ENCODE assay signal across 7 cellular contexts in genomic region chr10:46645110-46645509, GRCh38.
DNase-seq lines count a peak whose midpoint lies in the region; ATAC-seq, FAIRE-seq and TF ChIP-seq lines count a peak whose summit lies in the region.
"Not testable (repeated sequence)": the region's sequence is repeated elsewhere in the genome, so short reads cannot be mapped to it uniquely, and the experiment has no call there.

No MANE protein-coding gene starts in this region.

- H3K9me3 Mint-ChIP-seq in GM23338, HFFc6: not testable (repeated sequence)

- TF ChIP-seq EP300 in A549 (IDR thresholded peaks at IDR 0.05) = not testable (repeated sequence)

- not testable (repeated sequence) for H3K9me3 ChIP-seq in A549; Panc1 (ENCODE audit: control insufficient read depth, insufficient read depth, low read depth, low read length); RWPE2 (ENCODE audit: severe bottlenecking); left lung

- WGBS in A549 (ENCODE audit: missing lambda C conversion rate) = 3% methylated on average over 1 of the region's 1 CpG

- H3K79me2 ChIP-seq in GM23338 (replicated peaks; ENCODE audit: insufficient read depth) = not testable (repeated sequence)

- H3K27ac Mint-ChIP-seq in GM23338, HFFc6: not testable (repeated sequence)

- BruUV-seq in Panc1 (replicated peaks; lab: Mats Ljungman, UMichigan) = not testable (repeated sequence)

- H3K4me3 ChIP-seq in A549; GM23338; Panc1 (ENCODE audit: low read depth in 2 of 2, low read length in 2 of 2); RWPE2 (ENCODE audit: severe bottlenecking); brain microvascular endothelial cell (ENCODE audit: low read depth, low read length); left lung: not testable (repeated sequence)

- H2AFZ ChIP-seq in GM23338 = not testable (repeated sequence)

- not testable (repeated sequence) for FAIRE-seq in A549 (lab: Jason Lieb, UNC)

- not testable (repeated sequence) for TF ChIP-seq POLR2A in A549 (IDR thresholded peaks at IDR 0.05; ENCODE audit: low read length)

- in situ Hi-C loops in Panc1 (cut with HindIII; ENCODE audit: low pct_unique_long_range_greater_than_20kb, low sequenced_read_pairs); brain microvascular endothelial cell (cut with HindIII; ENCODE audit: low pct_ligation_motif_present, low sequenced_read_pairs): not testable (repeated sequence)

- not testable (repeated sequence) for H3K4me3 Mint-ChIP-seq in GM23338, HFFc6

- not testable (repeated sequence) for H3K36me3 ChIP-seq in GM23338 (ENCODE audit: insufficient read depth); Panc1 (ENCODE audit: control insufficient read depth, insufficient read depth, low read length); RWPE2 (ENCODE audit: low read depth); brain microvascular endothelial cell (replicated peaks); left lung

- not testable (repeated sequence) for H3K27me3 ChIP-seq in GM23338 (ENCODE audit: insufficient read depth); Panc1 (ENCODE audit: control insufficient read depth, insufficient read depth, low read length); RWPE2 (ENCODE audit: insufficient read depth, poor library complexity, severe bottlenecking); brain microvascular endothelial cell (replicated peaks); left lung

- not testable (repeated sequence) for H3K27me3 Mint-ChIP-seq in GM23338 (ENCODE audit: insufficient read depth, low read depth, poor library complexity); HFFc6 (ENCODE audit: insufficient read depth)

- H3K27ac ChIP-seq in A549; GM23338 (ENCODE audit: low read depth); Panc1 (ENCODE audit: low read length); RWPE2 (ENCODE audit: poor library complexity, severe bottlenecking); brain microvascular endothelial cell; left lung: not testable (repeated sequence)

- POLR2A ChIA-PET in A549 (lab: Yijun Ruan, JAX); Panc1 (lab: Charles Lee): not testable (repeated sequence)

- TF ChIP-seq CTCF in A549 (IDR thresholded peaks at IDR 0.05); GM23338 (conservative IDR thresholded peaks at IDR 0.05; ENCODE audit: low read depth in 2 of 2); HFFc6 (IDR thresholded peaks at IDR 0.05); Panc1 (IDR thresholded peaks at IDR 0.05); RWPE2 (IDR thresholded peaks at IDR 0.05; ENCODE audit: poor library complexity, severe bottlenecking); brain microvascular endothelial cell (IDR thresholded peaks at IDR 0.05; ENCODE audit: low read depth, low read length, missing control alignments); left lung (IDR thresholded peaks at IDR 0.05): not testable (repeated sequence)

- H3F3A ChIP-seq in GM23338 (replicated peaks; ENCODE audit: low read depth) = not testable (repeated sequence)

- not testable (repeated sequence) for H3K4me1 Mint-ChIP-seq in GM23338; HFFc6 (ENCODE audit: low read depth)

- not testable (repeated sequence) for DNase-seq in A549 (ENCODE audit: low read depth in 1 of 2, low spot score in 1 of 2); GM23338 (ENCODE audit: low spot score); Panc1 (ENCODE audit: low read depth, low spot score); RWPE2 (ENCODE audit: low spot score); left lung
- DNase-seq in HFFc6 (peak; percentile 68), brain microvascular endothelial cell (peak; percentile 6)

- not testable (repeated sequence) for H4K20me1 ChIP-seq in GM23338 (replicated peaks; ENCODE audit: insufficient read depth)

- not testable (repeated sequence) for H3K36me3 Mint-ChIP-seq in GM23338 (ENCODE audit: low read depth); HFFc6 (ENCODE audit: low read depth)

- CTCF ChIA-PET in A549 (lab: Yijun Ruan, JAX); Panc1 (lab: Charles Lee): not testable (repeated sequence)

- H3K4me2 ChIP-seq in A549 = 0 out of 3 replicates have a peak overlapping the region, but pooled peaks have one; percentile 14
- H3K4me2 ChIP-seq in GM23338 = peak overlapping the region; percentile 15; the same call in 1 of the 2 replicates

- intact Hi-C loops in Panc1 (cut with micrococcal nuclease; ENCODE audit: unreplicated experiment); left lung (cut with DNase I): not testable (repeated sequence)

- TF ChIP-seq RAD21 in A549 (conservative IDR thresholded peaks at IDR 0.05 in 1 of 2, IDR thresholded peaks at IDR 0.05 in 1 of 2) = not testable (repeated sequence)

- ATAC-seq in A549 (peak; percentile 66 to 76; a peak in 4 of 6 replicates), Panc1 (peak; percentile 76), RWPE2 (ENCODE audit: low read depth) (peak; percentile 97), left lung (peak; percentile 19)
- ATAC-seq in GM23338 = not testable (repeated sequence)

- not testable (repeated sequence) for H3K9me2 ChIP-seq in GM23338 (ENCODE audit: insufficient read depth)

- not testable (repeated sequence) for H3K4me1 ChIP-seq in A549; GM23338 (ENCODE audit: insufficient read depth); Panc1 (ENCODE audit: control insufficient read depth, insufficient read depth, low read length); RWPE2 (ENCODE audit: insufficient read depth, poor library complexity, severe bottlenecking); left lung
